In genomic region chr11:60130496-60130895, GRCh38 we compare ENCODE assay signal across 1 cellular context.
TF ChIP-seq lines count a peak whose summit lies in the region.

No MANE protein-coding gene starts in this region.

TF ChIP-seq in H1, 55 proteins besides CTCF, POLR2A, EP300 and RAD21:
- no peak for TF ChIP-seq CHD2 (IDR thresholded peaks at IDR 0.05; ENCODE audit: low read length)
- no peak for TF ChIP-seq SP1 (IDR thresholded peaks at IDR 0.05; ENCODE audit: low read depth, low read length)
- TF ChIP-seq TEAD4 (IDR thresholded peaks at IDR 0.05; ENCODE audit: low read depth, low read length) = peak; percentile 53; the same call in 1 of the 2 replicates
- no peak for TF ChIP-seq EGR1 (IDR thresholded peaks at IDR 0.05; ENCODE audit: borderline replicate concordance, low read depth, low read length)
- TF ChIP-seq KDM4A (IDR thresholded peaks at IDR 0.05; ENCODE audit: low read depth, low read length, severe bottlenecking) = no peak
- TF ChIP-seq NRF1 (IDR thresholded peaks at IDR 0.05; ENCODE audit: low read depth, low read length) = no peak
